Comparison of ENCODE assay signal across 13 cellular contexts in genomic region chr2:143564419-143564818, GRCh38.
DNase-seq lines count a peak whose midpoint lies in the region; ATAC-seq and TF ChIP-seq lines count a peak whose summit lies in the region.
"Had no signal": no experiment of that assay in that cellular context is flagged by ENCODE, and none has a peak within 500 bp of the region (broad histone marks: within the 10 kb centered on the region; RNA-seq: fewer than 3 reads in every experiment).

No MANE protein-coding gene starts in this region.

- no peaks in the 10 kb centered on the region for H3K27me3 ChIP-seq in dorsolateral prefrontal cortex
- H3K27me3 ChIP-seq: Peyer's patch, tibial nerve had no signal

- no peak overlapping the region for H3K27ac ChIP-seq in dorsolateral prefrontal cortex
- H3K27ac ChIP-seq: Peyer's patch, tibial nerve had no signal

- ATAC-seq in GM19395 (IDR thresholded peaks at IDR 0.05; ENCODE audit: unreplicated experiment): peak; percentile 98
- ATAC-seq in HG02759 (IDR thresholded peaks at IDR 0.05; ENCODE audit: unreplicated experiment): peak; percentile 92
- peak; percentile 99 for ATAC-seq in HG03354 (IDR thresholded peaks at IDR 0.05; ENCODE audit: poor library complexity, severe bottlenecking, unreplicated experiment)
- no peak for ATAC-seq in stimulated activated naive CD8-positive, alpha-beta T cell treated with anti-CD3 and anti-CD28 coated beads, Interleukin-15, amount 100 ng/mL, for 72 hours

- in situ Hi-C loops in GM13977 (cut with MboI; ENCODE audit: low pct_unique_long_range_greater_than_20kb, low sequenced_read_pairs, unreplicated experiment): no loop called here

- no peak overlapping the region for H3K4me3 Mint-ChIP-seq in stimulated activated naive CD8-positive, alpha-beta T cell treated with anti-CD3 and anti-CD28 coated beads, Interleukin-15, amount 100 ng/mL, for 72 hours
- H3K4me3 Mint-ChIP-seq: activated naive CD8-positive, alpha-beta T cell treated with anti-CD3 and anti-CD28 coated beads for 36 hours had no signal

- H3K27me3 Mint-ChIP-seq in stimulated activated naive CD8-positive, alpha-beta T cell treated with anti-CD3 and anti-CD28 coated beads, Interleukin-15, amount 100 ng/mL, for 72 hours: no peaks in the 10 kb centered on the region
- H3K27me3 Mint-ChIP-seq: activated naive CD8-positive, alpha-beta T cell treated with anti-CD3 and anti-CD28 coated beads for 36 hours had no signal

- TF ChIP-seq CTCF in GM13977 (IDR thresholded peaks at IDR 0.05; ENCODE audit: extremely low read depth, insufficient read depth, missing control alignments) (no peak), dorsolateral prefrontal cortex (IDR thresholded peaks at IDR 0.05 in 54 of 56, conservative IDR thresholded peaks at IDR 0.05 in 2 of 56; ENCODE audit: low read depth in 1 of 56, partially characterized antibody in 56 of 56) (no peak)

- DNase-seq in GM13977 (ENCODE audit: low spot score) (peak; percentile 34), cerebellum (ENCODE audit: low spot score) (no peak), midbrain (lab: John Stamatoyannopoulos, UW) (no peak), dorsolateral prefrontal cortex (no peak)
- DNase-seq in stimulated activated naive CD8-positive, alpha-beta T cell treated with anti-CD3 and anti-CD28 coated beads, Interleukin-15, amount 100 ng/mL, for 72 hours: no peak
- DNase-seq: activated CD8-positive, alpha-beta memory T cell treated with anti-CD3 and anti-CD28 coated beads for 24 hours; activated naive CD8-positive, alpha-beta T cell treated with anti-CD3 and anti-CD28 coated beads for 36 hours; NCI-H2171 treated with DMSO at 0.1 percent for 48 hours; Peyer's patch had no signal

- H3K4me1 Mint-ChIP-seq in stimulated activated naive CD8-positive, alpha-beta T cell treated with anti-CD3 and anti-CD28 coated beads, Interleukin-15, amount 100 ng/mL, for 72 hours: peaks cover 4% of the 10 kb centered on the region
- H3K4me1 Mint-ChIP-seq: activated naive CD8-positive, alpha-beta T cell treated with anti-CD3 and anti-CD28 coated beads for 36 hours had no signal

- intact Hi-C loops in dorsolateral prefrontal cortex (cut with DNase I): no loop called here

- peaks cover 0 to 13% of the 10 kb centered on the region in 2 donors for H3K9me3 Mint-ChIP-seq in stimulated activated naive CD8-positive, alpha-beta T cell treated with anti-CD3 and anti-CD28 coated beads, Interleukin-15, amount 100 ng/mL, for 72 hours

- H3K4me3 ChIP-seq in dorsolateral prefrontal cortex: no peak overlapping the region
- H3K4me3 ChIP-seq: Peyer's patch, tibial nerve had no signal

- no peak overlapping the region for H3K27ac Mint-ChIP-seq in stimulated activated naive CD8-positive, alpha-beta T cell treated with anti-CD3 and anti-CD28 coated beads, Interleukin-15, amount 100 ng/mL, for 72 hours
- H3K27ac Mint-ChIP-seq: activated naive CD8-positive, alpha-beta T cell treated with anti-CD3 and anti-CD28 coated beads for 36 hours had no signal
